In genomic region chr4:72531768-72532290, GRCh38 we compare ENCODE assay signal across 17 cellular contexts. TPM values are rescaled to one million over a fixed set of nuclear protein-coding genes. Genes with fewer than 3 reads are reported as not detected.
DNase-seq lines count a peak whose midpoint lies in the region; ATAC-seq, FAIRE-seq and TF ChIP-seq lines count a peak whose summit lies in the region.
"Had no signal": no experiment of that assay in that cellular context is flagged by ENCODE, and none has a peak within 500 bp of the region (broad histone marks: within the 10 kb centered on the region; RNA-seq: fewer than 3 reads in every experiment).

No MANE protein-coding gene starts in this region.

- peak; percentile 19 for DNase-seq in SKM-1 treated with dmso at 0.1 percent for 144 hours (lab: John Stamatoyannopoulos, UW; ENCODE audit: unreplicated experiment)
- no peak for DNase-seq in SKM-1 (lab: John Stamatoyannopoulos, UW; ENCODE audit: unreplicated experiment)
- DNase-seq in Kasumi-1 (lab: John Stamatoyannopoulos, UW), result peak; percentile 39 to 43
- DNase-seq in amniotic epithelial cell (ENCODE audit: low read depth), result peak; percentile 10
- DNase-seq in retinal pigment epithelial cell (ENCODE audit: low read depth), result peak; percentile 91
- no peak for DNase-seq in NCI-H1694 (lab: John Stamatoyannopoulos, UW)
- DNase-seq in D721Med (ENCODE audit: insufficient read length, low spot score), result no peak
- no peak for DNase-seq in mucosa of descending colon
- DNase-seq: Calu3; CD4-positive, alpha-beta memory T cell; NCI-H1436 treated with DMSO at 0.1 percent for 48 hours; NCI-H2081; NCI-H748 treated with DMSO at 0.1 percent for 48 hours; Right ventricle myocardium superior had no signal

- TF ChIP-seq CTCF in retinal pigment epithelial cell (conservative IDR thresholded peaks at IDR 0.05; ENCODE audit: low read depth, low read length) (no peak), D721Med (IDR thresholded peaks at IDR 0.05; ENCODE audit: insufficient read depth, missing control alignments) (no peak), mucosa of descending colon (IDR thresholded peaks at IDR 0.05) (no peak)

- no peaks in the 10 kb centered on the region for H3K9me3 ChIP-seq in mucosa of descending colon
- H3K9me3 ChIP-seq: HAP-1 had no signal

- FAIRE-seq in D721Med (lab: Jason Lieb, UNC), result no peak
- FAIRE-seq: HTR-8/SVneo, RCC 7860 had no signal

- no peaks in the 10 kb centered on the region for H3K4me1 ChIP-seq in mucosa of descending colon (ENCODE audit: low read depth)
- H3K4me1 ChIP-seq: HAP-1 had no signal

- H3K36me3 ChIP-seq in mucosa of descending colon (ENCODE audit: low read depth), result no peaks in the 10 kb centered on the region
- H3K36me3 ChIP-seq: HAP-1 had no signal

- H3K4me3 ChIP-seq in retinal pigment epithelial cell (ENCODE audit: low read length) (no peak overlapping the region), mucosa of descending colon (no peak overlapping the region)
- H3K4me3 ChIP-seq: HAP-1 had no signal

- no peak for ATAC-seq in mucosa of descending colon

- intact Hi-C loops in mucosa of descending colon (cut with DNase I, micrococcal nuclease), result no loop called here

RNA-seq across cellular contexts. Expression of gene ADAMTS3, which starts 37.2 kb away (rescaled TPM):
- under 1 TPM; 0.17 to 0.57 (median 0.41) TPM for total RNA-seq in mucosa of descending colon
- total RNA-seq: CD4-positive, alpha-beta memory T cell had no signal

Comparison
In these comparisons a context has a peak if more than half of its experiments do, and no peak if none do; other contexts are left out.
1. DNase-seq: peak in SKM-1 treated with dmso at 0.1 percent for 144 hours (single experiment), Kasumi-1 (2 of 2), amniotic epithelial cell (single experiment) and retinal pigment epithelial cell (single experiment); none in SKM-1 (single experiment), NCI-H1694 (single experiment), D721Med (single experiment) and mucosa of descending colon (0 of 3).